In the genomic region with DNA sequence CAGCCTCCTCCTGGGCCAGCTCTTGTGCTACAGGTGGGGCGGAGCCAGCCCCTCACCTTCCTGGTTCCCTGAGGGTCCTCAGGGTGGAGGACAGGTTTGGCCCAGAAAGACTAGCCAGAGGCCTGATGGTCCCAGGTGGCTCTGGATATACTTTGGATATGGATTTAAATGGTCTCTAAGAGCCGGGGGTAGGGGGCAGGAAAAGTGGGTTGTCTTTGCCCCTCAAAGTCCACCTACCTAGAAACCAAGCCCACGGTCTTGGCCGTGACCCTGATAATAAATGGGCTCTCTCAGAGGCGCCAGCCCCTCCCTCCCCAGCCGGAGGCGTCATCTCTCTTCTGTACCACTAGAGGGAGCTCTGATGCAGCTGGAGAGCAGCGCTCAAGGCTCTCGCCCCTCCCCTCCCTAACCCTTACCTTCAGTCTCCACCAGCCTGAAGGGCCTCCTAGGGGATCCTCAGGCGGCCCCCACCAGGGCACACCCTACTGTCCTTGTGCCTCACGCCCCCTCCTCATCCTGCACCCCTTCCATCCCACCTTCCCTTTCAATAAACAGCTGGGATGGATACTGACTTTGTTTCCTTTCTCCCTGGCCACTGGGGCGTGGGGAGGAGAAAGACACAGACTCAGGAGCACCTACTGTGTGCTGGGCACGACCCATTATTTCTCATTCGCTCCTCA, we compare ENCODE assay signal across 1 cellular context.
TF ChIP-seq lines count a peak whose summit lies in the region.

No MANE protein-coding gene starts in this region.

TF ChIP-seq in HepG2, 621 proteins besides CTCF, POLR2A, EP300 and RAD21 (continued from another document and continues in another):
- peak; percentile 56; the same call in 1 of the 2 replicates for TF ChIP-seq FOXK1 (CRISPR knock-in tag; IDR thresholded peaks at IDR 0.05; ENCODE audit: borderline replicate concordance, low read depth)
- no peak; the same call in 1 of the 2 replicates for TF ChIP-seq ZNF296 (CRISPR knock-in tag; conservative IDR thresholded peaks at IDR 0.05)
- TF ChIP-seq, protein P1, sequence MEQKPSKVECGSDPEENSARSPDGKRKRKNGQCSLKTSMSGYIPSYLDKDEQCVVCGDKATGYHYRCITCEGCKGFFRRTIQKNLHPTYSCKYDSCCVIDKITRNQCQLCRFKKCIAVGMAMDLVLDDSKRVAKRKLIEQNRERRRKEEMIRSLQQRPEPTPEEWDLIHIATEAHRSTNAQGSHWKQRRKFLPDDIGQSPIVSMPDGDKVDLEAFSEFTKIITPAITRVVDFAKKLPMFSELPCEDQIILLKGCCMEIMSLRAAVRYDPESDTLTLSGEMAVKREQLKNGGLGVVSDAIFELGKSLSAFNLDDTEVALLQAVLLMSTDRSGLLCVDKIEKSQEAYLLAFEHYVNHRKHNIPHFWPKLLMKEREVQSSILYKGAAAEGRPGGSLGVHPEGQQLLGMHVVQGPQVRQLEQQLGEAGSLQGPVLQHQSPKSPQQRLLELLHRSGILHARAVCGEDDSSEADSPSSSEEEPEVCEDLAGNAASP (CRISPR knock-in tag; IDR thresholded peaks at IDR 0.05; ENCODE audit: borderline replicate concordance) = peak; percentile 67
- no peak for TF ChIP-seq SATB2 (CRISPR knock-in tag; IDR thresholded peaks at IDR 0.05)
- TF ChIP-seq, protein P2, sequence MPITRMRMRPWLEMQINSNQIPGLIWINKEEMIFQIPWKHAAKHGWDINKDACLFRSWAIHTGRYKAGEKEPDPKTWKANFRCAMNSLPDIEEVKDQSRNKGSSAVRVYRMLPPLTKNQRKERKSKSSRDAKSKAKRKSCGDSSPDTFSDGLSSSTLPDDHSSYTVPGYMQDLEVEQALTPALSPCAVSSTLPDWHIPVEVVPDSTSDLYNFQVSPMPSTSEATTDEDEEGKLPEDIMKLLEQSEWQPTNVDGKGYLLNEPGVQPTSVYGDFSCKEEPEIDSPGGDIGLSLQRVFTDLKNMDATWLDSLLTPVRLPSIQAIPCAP (CRISPR knock-in tag; IDR thresholded peaks at IDR 0.05; ENCODE audit: low read depth) = 0 out of 2 replicates have a peak, but pooled peaks have one; percentile 69
- no peak for TF ChIP-seq GATA4 (IDR thresholded peaks at IDR 0.05; ENCODE audit: borderline replicate concordance, low read depth)
- no peak for TF ChIP-seq ZC3H13 (CRISPR knock-in tag; IDR thresholded peaks at IDR 0.05)
- no peak for TF ChIP-seq SMYD3 (CRISPR knock-in tag; IDR thresholded peaks at IDR 0.05)
- no peak for TF ChIP-seq SRSF4 (IDR thresholded peaks at IDR 0.05; ENCODE audit: low read depth, low read length, poor library complexity, severe bottlenecking)
- no peak for TF ChIP-seq KDM5A (IDR thresholded peaks at IDR 0.05; ENCODE audit: borderline replicate concordance, low read length)
- TF ChIP-seq, protein P3, sequence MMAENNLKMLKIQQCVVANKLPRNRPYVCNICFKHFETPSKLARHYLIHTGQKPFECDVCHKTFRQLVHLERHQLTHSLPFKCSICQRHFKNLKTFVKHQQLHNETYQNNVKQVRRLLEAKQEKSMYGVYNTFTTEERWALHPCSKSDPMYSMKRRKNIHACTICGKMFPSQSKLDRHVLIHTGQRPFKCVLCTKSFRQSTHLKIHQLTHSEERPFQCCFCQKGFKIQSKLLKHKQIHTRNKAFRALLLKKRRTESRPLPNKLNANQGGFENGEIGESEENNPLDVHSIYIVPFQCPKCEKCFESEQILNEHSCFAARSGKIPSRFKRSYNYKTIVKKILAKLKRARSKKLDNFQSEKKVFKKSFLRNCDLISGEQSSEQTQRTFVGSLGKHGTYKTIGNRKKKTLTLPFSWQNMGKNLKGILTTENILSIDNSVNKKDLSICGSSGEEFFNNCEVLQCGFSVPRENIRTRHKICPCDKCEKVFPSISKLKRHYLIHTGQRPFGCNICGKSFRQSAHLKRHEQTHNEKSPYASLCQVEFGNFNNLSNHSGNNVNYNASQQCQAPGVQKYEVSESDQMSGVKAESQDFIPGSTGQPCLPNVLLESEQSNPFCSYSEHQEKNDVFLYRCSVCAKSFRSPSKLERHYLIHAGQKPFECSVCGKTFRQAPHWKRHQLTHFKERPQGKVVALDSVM (CRISPR knock-in tag; IDR thresholded peaks at IDR 0.05) = peak; percentile 61
- TF ChIP-seq, protein P4, sequence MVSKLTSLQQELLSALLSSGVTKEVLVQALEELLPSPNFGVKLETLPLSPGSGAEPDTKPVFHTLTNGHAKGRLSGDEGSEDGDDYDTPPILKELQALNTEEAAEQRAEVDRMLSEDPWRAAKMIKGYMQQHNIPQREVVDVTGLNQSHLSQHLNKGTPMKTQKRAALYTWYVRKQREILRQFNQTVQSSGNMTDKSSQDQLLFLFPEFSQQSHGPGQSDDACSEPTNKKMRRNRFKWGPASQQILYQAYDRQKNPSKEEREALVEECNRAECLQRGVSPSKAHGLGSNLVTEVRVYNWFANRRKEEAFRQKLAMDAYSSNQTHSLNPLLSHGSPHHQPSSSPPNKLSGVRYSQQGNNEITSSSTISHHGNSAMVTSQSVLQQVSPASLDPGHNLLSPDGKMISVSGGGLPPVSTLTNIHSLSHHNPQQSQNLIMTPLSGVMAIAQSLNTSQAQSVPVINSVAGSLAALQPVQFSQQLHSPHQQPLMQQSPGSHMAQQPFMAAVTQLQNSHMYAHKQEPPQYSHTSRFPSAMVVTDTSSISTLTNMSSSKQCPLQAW (CRISPR knock-in tag; IDR thresholded peaks at IDR 0.05) = peak; percentile 95
- no peak for TF ChIP-seq ZNF616 (CRISPR knock-in tag; IDR thresholded peaks at IDR 0.05; ENCODE audit: low read depth)
- TF ChIP-seq HINFP (CRISPR knock-in tag; IDR thresholded peaks at IDR 0.05; ENCODE audit: low read depth) = no peak
- peak; percentile 74; the same call in 1 of the 2 replicates for TF ChIP-seq ZNF556 (CRISPR knock-in tag; IDR thresholded peaks at IDR 0.05; ENCODE audit: borderline replicate concordance)
- TF ChIP-seq ZNF558 (CRISPR knock-in tag; IDR thresholded peaks at IDR 0.05; ENCODE audit: borderline replicate concordance) = 0 out of 2 replicates have a peak, but pooled peaks have one; percentile 50
- TF ChIP-seq ZNF292 (CRISPR knock-in tag; IDR thresholded peaks at IDR 0.05; ENCODE audit: borderline replicate concordance, low read depth) = no peak
- TF ChIP-seq SP4 (CRISPR knock-in tag; IDR thresholded peaks at IDR 0.05) = peak; percentile 36; the same call in 1 of the 2 replicates
- no peak for TF ChIP-seq ZBTB1 (CRISPR knock-in tag; IDR thresholded peaks at IDR 0.05; ENCODE audit: borderline replicate concordance)
- no peak for TF ChIP-seq ZNF33A (CRISPR knock-in tag; IDR thresholded peaks at IDR 0.05; ENCODE audit: borderline replicate concordance)
- peak; percentile 82; the same call in 1 of the 2 replicates for TF ChIP-seq ZNF564 (CRISPR knock-in tag; IDR thresholded peaks at IDR 0.05)
- TF ChIP-seq IKZF1 (IDR thresholded peaks at IDR 0.05) = no peak
- TF ChIP-seq ARHGAP35 (CRISPR knock-in tag; IDR thresholded peaks at IDR 0.05; ENCODE audit: borderline replicate concordance) = no peak
- TF ChIP-seq, protein P5, sequence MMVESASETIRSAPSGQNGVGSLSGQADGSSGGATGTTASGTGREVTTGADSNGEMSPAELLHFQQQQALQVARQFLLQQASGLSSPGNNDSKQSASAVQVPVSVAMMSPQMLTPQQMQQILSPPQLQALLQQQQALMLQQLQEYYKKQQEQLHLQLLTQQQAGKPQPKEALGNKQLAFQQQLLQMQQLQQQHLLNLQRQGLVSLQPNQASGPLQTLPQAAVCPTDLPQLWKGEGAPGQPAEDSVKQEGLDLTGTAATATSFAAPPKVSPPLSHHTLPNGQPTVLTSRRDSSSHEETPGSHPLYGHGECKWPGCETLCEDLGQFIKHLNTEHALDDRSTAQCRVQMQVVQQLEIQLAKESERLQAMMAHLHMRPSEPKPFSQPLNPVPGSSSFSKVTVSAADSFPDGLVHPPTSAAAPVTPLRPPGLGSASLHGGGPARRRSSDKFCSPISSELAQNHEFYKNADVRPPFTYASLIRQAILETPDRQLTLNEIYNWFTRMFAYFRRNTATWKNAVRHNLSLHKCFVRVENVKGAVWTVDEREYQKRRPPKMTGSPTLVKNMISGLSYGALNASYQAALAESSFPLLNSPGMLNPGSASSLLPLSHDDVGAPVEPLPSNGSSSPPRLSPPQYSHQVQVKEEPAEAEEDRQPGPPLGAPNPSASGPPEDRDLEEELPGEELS (CRISPR knock-in tag; IDR thresholded peaks at IDR 0.05) = no peak; the same call in none of the 2 replicates
- TF ChIP-seq NR2F2 (IDR thresholded peaks at IDR 0.05; ENCODE audit: borderline replicate concordance, low read depth) = no peak
- no peak for TF ChIP-seq ZNF619 (CRISPR knock-in tag; IDR thresholded peaks at IDR 0.05)
- no peak for TF ChIP-seq CENPX (CRISPR knock-in tag; IDR thresholded peaks at IDR 0.05)
- TF ChIP-seq ZNF567 (CRISPR knock-in tag; IDR thresholded peaks at IDR 0.05; ENCODE audit: borderline replicate concordance) = peak; percentile 92; the same call in 1 of the 2 replicates
- peak; percentile 51; the same call in 1 of the 2 replicates for TF ChIP-seq PLSCR1 (CRISPR knock-in tag; IDR thresholded peaks at IDR 0.05; ENCODE audit: borderline replicate concordance)
- TF ChIP-seq ZNF230 (CRISPR knock-in tag; IDR thresholded peaks at IDR 0.05) = no peak; the same call in 1 of the 2 replicates
- TF ChIP-seq KDM6A (CRISPR knock-in tag; IDR thresholded peaks at IDR 0.05; ENCODE audit: low read depth) = no peak
- TF ChIP-seq ZBTB44 (CRISPR knock-in tag; IDR thresholded peaks at IDR 0.05) = no peak
- peak; percentile 69 for TF ChIP-seq FOXA3 (CRISPR knock-in tag; IDR thresholded peaks at IDR 0.05)
- TF ChIP-seq CREM (IDR thresholded peaks at IDR 0.05) = no peak; the same call in 1 of the 2 replicates
- TF ChIP-seq CREM (CRISPR knock-in tag; IDR thresholded peaks at IDR 0.05) = no peak
- no peak for TF ChIP-seq SYNCRIP (IDR thresholded peaks at IDR 0.05; ENCODE audit: insufficient read depth, low read depth, low read length)
- no peak for TF ChIP-seq ZNF816 (CRISPR knock-in tag; IDR thresholded peaks at IDR 0.05; ENCODE audit: borderline replicate concordance)
- TF ChIP-seq TARDBP (CRISPR knock-in tag; IDR thresholded peaks at IDR 0.05) = peak; percentile 74; the same call in 1 of the 2 replicates
- TF ChIP-seq HDAC1 (CRISPR knock-in tag; IDR thresholded peaks at IDR 0.05) = no peak
- no peak for TF ChIP-seq DMAP1 (CRISPR knock-in tag; IDR thresholded peaks at IDR 0.05)
- TF ChIP-seq NR2F6 (IDR thresholded peaks at IDR 0.05) = no peak
- peak; percentile 42; the same call in 1 of the 2 replicates for TF ChIP-seq NR2F6 (CRISPR knock-in tag; IDR thresholded peaks at IDR 0.05)
- no peak for TF ChIP-seq ZSCAN30 (CRISPR knock-in tag; IDR thresholded peaks at IDR 0.05)
- TF ChIP-seq, protein P6, sequence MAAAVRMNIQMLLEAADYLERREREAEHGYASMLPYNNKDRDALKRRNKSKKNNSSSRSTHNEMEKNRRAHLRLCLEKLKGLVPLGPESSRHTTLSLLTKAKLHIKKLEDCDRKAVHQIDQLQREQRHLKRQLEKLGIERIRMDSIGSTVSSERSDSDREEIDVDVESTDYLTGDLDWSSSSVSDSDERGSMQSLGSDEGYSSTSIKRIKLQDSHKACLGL (CRISPR knock-in tag; IDR thresholded peaks at IDR 0.05) = no peak
- TF ChIP-seq SMAD3 (CRISPR knock-in tag; IDR thresholded peaks at IDR 0.05) = peak; percentile 86; the same call in 1 of the 2 replicates
- no peak; the same call in 1 of the 2 replicates for TF ChIP-seq ZFY (CRISPR knock-in tag; IDR thresholded peaks at IDR 0.05)
- TF ChIP-seq ZNF484 (CRISPR knock-in tag; IDR thresholded peaks at IDR 0.05; ENCODE audit: borderline replicate concordance, low read depth) = no peak
- TF ChIP-seq CCAR2 (optimal IDR thresholded peaks at IDR 0.05; ENCODE audit: low read depth, low read length) = peak; percentile 83
- TF ChIP-seq ZNF678 (CRISPR knock-in tag; IDR thresholded peaks at IDR 0.05) = 0 out of 2 replicates have a peak, but pooled peaks have one; percentile 41
- TF ChIP-seq TBL1XR1 (IDR thresholded peaks at IDR 0.05; ENCODE audit: borderline replicate concordance, low read length, partially characterized antibody) = peak; percentile 47
- TF ChIP-seq ZNF883 (CRISPR knock-in tag; IDR thresholded peaks at IDR 0.05; ENCODE audit: not compliant biosample characterization) = no peak
- no peak for TF ChIP-seq ZNF546 (CRISPR knock-in tag; conservative IDR thresholded peaks at IDR 0.05)
- no peak for TF ChIP-seq ZNF263 (CRISPR knock-in tag; IDR thresholded peaks at IDR 0.05)
- 0 out of 2 replicates have a peak, but pooled peaks have one; percentile 17 for TF ChIP-seq TMF1 (CRISPR knock-in tag; IDR thresholded peaks at IDR 0.05; ENCODE audit: low read depth)
- 0 out of 2 replicates have a peak, but pooled peaks have one; percentile 31 for TF ChIP-seq ZNF629 (CRISPR knock-in tag; conservative IDR thresholded peaks at IDR 0.05)
- TF ChIP-seq POLR2AphosphoS5 (IDR thresholded peaks at IDR 0.05; ENCODE audit: low read depth, low read length) = no peak
- peak; percentile 24; the same call in 1 of the 2 replicates for TF ChIP-seq ZNF839 (CRISPR knock-in tag; IDR thresholded peaks at IDR 0.05; ENCODE audit: borderline replicate concordance)
- no peak for TF ChIP-seq ZNF7 (CRISPR knock-in tag; IDR thresholded peaks at IDR 0.05)
